ENCODE assay signal across 12 cellular contexts in the genomic region with DNA sequence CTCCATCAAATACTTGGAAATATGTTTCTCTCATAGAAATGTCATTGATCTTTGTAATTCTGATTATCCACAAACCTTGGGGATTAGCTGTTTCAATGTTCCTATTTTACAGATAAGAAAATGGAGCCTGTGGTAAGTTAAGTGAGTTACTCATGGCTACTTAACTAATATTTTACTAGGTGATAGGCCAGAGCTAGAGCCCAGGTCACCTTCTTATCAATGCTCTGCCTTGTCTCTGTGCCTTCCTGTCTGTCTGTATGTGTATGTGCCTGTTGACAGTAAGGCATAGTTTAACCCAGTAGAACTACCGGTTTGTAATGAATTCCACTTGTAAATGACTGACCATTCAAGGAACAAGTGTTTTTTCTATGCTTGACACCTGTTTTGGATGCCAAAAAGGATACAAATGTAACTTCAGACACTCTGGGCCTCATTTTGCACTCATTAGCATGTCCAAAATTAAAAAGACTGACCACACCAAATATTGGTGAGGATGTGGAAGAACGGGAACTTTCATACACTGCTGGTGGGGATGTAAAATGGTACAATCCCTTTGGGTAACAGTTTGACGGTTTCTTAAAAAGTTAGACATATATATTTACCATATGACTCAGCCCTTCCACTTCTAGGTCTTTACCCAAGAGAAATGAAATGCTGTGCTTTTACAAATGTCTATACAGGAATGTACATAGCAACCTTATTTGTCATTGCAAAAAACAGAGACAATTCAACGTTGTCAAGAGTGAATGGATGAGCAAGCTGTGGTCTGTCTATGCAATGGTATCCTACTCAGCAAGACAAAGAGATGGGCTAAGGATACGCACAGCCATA. TPM values are rescaled to one million over a fixed set of nuclear protein-coding genes. Genes with fewer than 3 reads are reported as not detected.
A peak's percentile ranks its signal among the peaks of the same experiment; 100 is the strongest.
DNase-seq lines count a peak whose midpoint lies in the region; ATAC-seq and TF ChIP-seq lines count a peak whose summit lies in the region.
"Had no signal": no experiment of that assay in that cellular context is flagged by ENCODE, and none has a peak within 500 bp of the region (broad histone marks: within the 10 kb centered on the region; RNA-seq: fewer than 3 reads in every experiment).

No MANE protein-coding gene starts in this region.

- no peak overlapping the region for H3K4me3 ChIP-seq in ACC112 (ENCODE audit: low read depth, low read length)
- peak overlapping the region; percentile 6; the same call in 1 of the 2 replicates for H3K4me3 ChIP-seq in PC-9
- no peak overlapping the region for H3K4me3 ChIP-seq in sigmoid colon
- H3K4me3 ChIP-seq: tibial artery had no signal

- TF ChIP-seq POLR2A in sigmoid colon (IDR thresholded peaks at IDR 0.05): no peak

- no peak for TF ChIP-seq EP300 in sigmoid colon (IDR thresholded peaks at IDR 0.05)

- H3K27ac ChIP-seq in ACC112 (ENCODE audit: low read depth, low read length): peak overlapping the region; percentile 93
- peak overlapping the region; percentile 76 for H3K27ac ChIP-seq in PC-9
- H3K27ac ChIP-seq in sigmoid colon: no peak overlapping the region
- H3K27ac ChIP-seq: tibial artery had no signal

- H3K9me3 ChIP-seq in PC-9 (ENCODE audit: insufficient read depth, low read depth) (peaks cover 16% of the 10 kb centered on the region), sigmoid colon (peaks cover 0 to 3% (median under 1%) of the 10 kb centered on the region in 4 donors)
- H3K9me3 ChIP-seq: tibial artery had no signal

- BruUV-seq in PC-9 (replicated peaks; lab: Mats Ljungman, UMichigan): no TSS peak

- H4K20me1 ChIP-seq in PC-9 (ENCODE audit: insufficient read depth): no peaks in the 10 kb centered on the region

- H3K4me2 ChIP-seq in PC-9: peak overlapping the region; percentile 43

- peak overlapping the region; percentile 39 for H2AFZ ChIP-seq in ACC112 (ENCODE audit: low read length, unreplicated experiment)
- no peak overlapping the region for H2AFZ ChIP-seq in PC-9

- CTCF ChIA-PET in PC-9 (lab: Charles Lee): no interaction called here

- H3K27me3 ChIP-seq in ACC112 (ENCODE audit: insufficient read depth, low read length): no peaks in the 10 kb centered on the region
- no peaks in the 10 kb centered on the region for H3K27me3 ChIP-seq in PC-9 (ENCODE audit: insufficient read depth, low read depth)
- H3K27me3 ChIP-seq in sigmoid colon: no peaks in the 10 kb centered on the region
- H3K27me3 ChIP-seq: tibial artery had no signal

- intact Hi-C loops in PC-9 (cut with micrococcal nuclease; ENCODE audit: unreplicated experiment): no loop called here
- intact Hi-C loops in Right ventricle myocardium inferior (cut with DNase I): no loop called here
- intact Hi-C loops in sigmoid colon (cut with DNase I): no loop called here

- no peaks in the 10 kb centered on the region for H3K79me2 ChIP-seq in ACC112 (ENCODE audit: control insufficient read depth, insufficient read depth, low read length, unreplicated experiment)
- H3K79me2 ChIP-seq in PC-9 (ENCODE audit: low read depth): no peaks in the 10 kb centered on the region

- ATAC-seq in GM21447 (IDR thresholded peaks at IDR 0.05; ENCODE audit: unreplicated experiment) (peak; percentile 53), Right ventricle myocardium inferior (no peak)
- ATAC-seq: CD8-positive, alpha-beta T cell had no signal

- POLR2A ChIA-PET in PC-9 (lab: Charles Lee; ENCODE audit: unreplicated experiment): no interaction called here

- no peaks in the 10 kb centered on the region for H3K9me2 ChIP-seq in PC-9 (ENCODE audit: insufficient read depth)

- DNase-seq in PC-9 (peak in 1 of 2 experiments; percentile 80), dedifferentiated amniotic fluid mesenchymal stem cell (ENCODE audit: extremely low spot score) (peak; percentile 44), NCI-H1436 (lab: John Stamatoyannopoulos, UW) (no peak), Right ventricle myocardium inferior (ENCODE audit: missing footprints) (no peak), DMS79 (lab: John Stamatoyannopoulos, UW) (no peak), sigmoid colon (no peak)
- DNase-seq: activated CD4-positive, alpha-beta T cell treated with anti-CD3 and anti-CD28 coated beads, Interleukin-2, amount 50 U/mL, for 4 hours; CD8-positive, alpha-beta T cell; tibial artery had no signal

- H3F3A ChIP-seq in PC-9 (ENCODE audit: insufficient read depth, low read depth): peaks cover 16% of the 10 kb centered on the region

- H3K4me1 ChIP-seq in ACC112 (ENCODE audit: control insufficient read depth, insufficient read depth, low read length, unreplicated experiment) (peaks cover 18% of the 10 kb centered on the region), PC-9 (replicated peaks; ENCODE audit: insufficient read depth) (peaks cover 22% of the 10 kb centered on the region), sigmoid colon (no peaks in the 10 kb centered on the region)
- H3K4me1 ChIP-seq: tibial artery had no signal

- WGBS in sigmoid colon, 2 donors: 67 to 75% methylated on average over 5 of the region's 5 CpGs

- no peak for TF ChIP-seq CTCF in PC-9 (conservative IDR thresholded peaks at IDR 0.05)
- TF ChIP-seq CTCF in sigmoid colon (IDR thresholded peaks at IDR 0.05): no peak

- H3K36me3 ChIP-seq in ACC112 (ENCODE audit: insufficient read depth, low read length) (peaks cover 5% of the 10 kb centered on the region; the same call in 1 of the 2 replicates), PC-9 (ENCODE audit: low read depth) (no peaks in the 10 kb centered on the region), sigmoid colon (no peaks in the 10 kb centered on the region)
- H3K36me3 ChIP-seq: tibial artery had no signal

RNA-seq across cellular contexts. Expression of a gene that starts 19.6 kb away (rescaled TPM):
- 0.55 TPM in 2 replicates for total RNA-seq in PC-9 (2021)
- not detected for total RNA-seq in Right ventricle myocardium inferior
- not detected for total RNA-seq in sigmoid colon
- under 1 TPM in 2 of 3 donors, not detected in 1; 0.46 to 0.73 TPM for polyA plus RNA-seq in sigmoid colon
- total RNA-seq: CD8-positive, alpha-beta T cell; lung microvascular endothelial cell had no signal

RNA-seq across cellular contexts. Expression of a gene that starts 32.7 kb away (rescaled TPM):
- 1.4 TPM in 2 replicates for total RNA-seq in PC-9 (2021)
- total RNA-seq in Right ventricle myocardium inferior: not detected
- 1 to 10 TPM in 1 of 4 donors, under 1 TPM in 2, not detected in 1; 0.55 to 3.8 (median 0.66) TPM for total RNA-seq in sigmoid colon
- polyA plus RNA-seq in sigmoid colon: 10 to 100 TPM in 1 of 3 donors, 1 to 10 TPM in 2; 6.0 to 32.4 (median 8.5) TPM
- total RNA-seq: lung microvascular endothelial cell had no signal

RNA-seq across cellular contexts. Expression of a gene that starts 39.5 kb away (rescaled TPM):
- total RNA-seq in PC-9 (2021) (17.7 and 28.7 TPM in 2 replicates), Right ventricle myocardium inferior (1.3 TPM), sigmoid colon (under 1 TPM in 2 of 4 donors, not detected in 2; 0.28 to 0.54 TPM)
- polyA plus RNA-seq in sigmoid colon: 1 to 10 TPM in 2 of 3 donors, under 1 TPM in 1; under 0.01 to 3.0 (median 2.3) TPM

Comparison
In these comparisons a context has a peak if more than half of its experiments do, and no peak if none do; other contexts are left out.
1. H3K27ac ChIP-seq: peak in ACC112 (single experiment) and PC-9 (single experiment); none in sigmoid colon (0 of 4).